ENCODE assay signal across 8 cellular contexts in the genomic region with DNA sequence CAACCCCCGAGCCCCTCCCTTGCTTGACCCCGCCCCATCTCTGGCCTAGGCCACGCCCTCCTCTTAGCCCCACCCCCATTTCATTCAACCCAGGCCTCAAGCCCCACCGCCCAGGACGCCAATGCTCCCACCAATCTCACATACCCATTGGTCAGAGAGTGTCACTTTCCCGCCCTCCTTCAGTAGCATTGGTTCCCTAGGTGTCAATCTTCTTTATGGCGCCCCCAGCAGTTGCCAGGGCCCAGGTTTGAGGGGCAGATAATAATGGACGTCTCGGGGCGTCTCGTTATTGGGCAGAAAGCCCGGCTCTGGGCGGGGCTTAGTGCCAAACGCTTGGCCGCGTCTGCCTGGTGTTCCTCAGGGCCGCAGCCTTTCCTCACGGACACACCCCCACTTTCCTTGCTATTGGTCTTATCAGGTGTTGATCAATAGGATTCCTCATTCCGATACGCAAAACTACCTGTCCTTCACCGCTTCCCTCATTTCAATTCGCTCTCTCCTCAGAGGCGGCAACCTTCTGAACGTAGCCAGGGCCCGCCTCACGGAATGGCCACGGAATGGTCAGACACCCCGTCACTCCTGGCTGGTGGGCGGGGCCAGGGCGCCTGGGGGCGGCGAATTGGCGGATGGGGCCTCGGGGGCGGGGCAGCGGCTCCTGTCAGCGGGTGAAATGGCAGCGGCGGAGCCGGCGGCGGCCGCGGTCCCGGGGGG. TPM values are rescaled to one million over a fixed set of nuclear protein-coding genes. Genes with fewer than 3 reads are reported as not detected.
DNase-seq lines count a peak whose midpoint lies in the region; ATAC-seq, FAIRE-seq and TF ChIP-seq lines count a peak whose summit lies in the region.

A gene (plus strand): TSS at position 658 of the 711 bp plus-strand sequence. CDS start 16,325 bp downstream, outside the sequence.

- peaks cover 14% of the 10 kb centered on the region for H3K4me1 Mint-ChIP-seq in WTC11

- no peaks in the 10 kb centered on the region for H3K36me3 Mint-ChIP-seq in WTC11

- DNase-seq in ACHN (peak; percentile 98), NCI-H2227 (lab: John Stamatoyannopoulos, UW; ENCODE audit: unreplicated experiment) (peak; percentile 100), WTC11 (ENCODE audit: low spot score) (peak; percentile 99), caudate nucleus (lab: John Stamatoyannopoulos, UW) (peak; percentile 99 to 100 (median 100)), iPS-NIHi7 (ENCODE audit: extremely low spot score) (peak; percentile 99), small intestine (peak; percentile 100)

- POLR2A ChIA-PET in WTC11 (lab: Charles Lee): no interaction called here

- FAIRE-seq in small intestine (lab: Jason Lieb, UNC): peak; percentile 77

- WGBS in small intestine, 3 donors: 0 to 1% (median 0%) methylated on average over 42 to 45 of the region's 45 CpGs

- no peaks in the 10 kb centered on the region for H3K9me3 ChIP-seq in small intestine (ENCODE audit: control insufficient read depth, low read depth)

- no peak within 1 kb of the TSS for H3K27ac Mint-ChIP-seq in WTC11

- ATAC-seq in GM18873 (IDR thresholded peaks at IDR 0.05; ENCODE audit: low FRiP score, unreplicated experiment) (peak; percentile 91), HG03159 (IDR thresholded peaks at IDR 0.05; ENCODE audit: unreplicated experiment) (peak; percentile 88), WTC11 (peak; percentile 92)

- TF ChIP-seq CTCF in WTC11 (IDR thresholded peaks at IDR 0.05): no peak

- H3K36me3 ChIP-seq in small intestine (ENCODE audit: control insufficient read depth in 2 of 2, insufficient read depth in 2 of 2, low read length in 2 of 2): no peaks in the 10 kb centered on the region

- peaks cover 55% of the 10 kb centered on the region for H3K27me3 Mint-ChIP-seq in WTC11 (ENCODE audit: low read depth)

- H3K4me3 Mint-ChIP-seq in WTC11: peak within 1 kb of the TSS; percentile 91

- CTCF ChIA-PET in WTC11 (lab: Charles Lee): interaction anchor here (1.4 to 2.5 kb wide), 4 partner anchors 30 to 261 kb away, joined by 4 to 26 read pairs (median 8); no protein-coding TSS in a partner anchor

- H3K27ac ChIP-seq in caudate nucleus (ENCODE audit: low read depth, low read length) (no peak within 1 kb of the TSS), small intestine (ENCODE audit: low read depth in 1 of 2, low read length in 1 of 2) (peak within 1 kb of the TSS in 1 of 2 donors; percentile 61)

- no peaks in the 10 kb centered on the region for H3K27me3 ChIP-seq in small intestine (ENCODE audit: control insufficient read depth in 2 of 2, insufficient read depth in 2 of 2, low read length in 2 of 2)

- in situ Hi-C loops in ACHN (cut with HindIII; ENCODE audit: low pct_ligation_motif_present, low pct_unique_long_range_greater_than_20kb, low sequenced_read_pairs): no loop called here

- H3K9me3 Mint-ChIP-seq in WTC11: no peaks in the 10 kb centered on the region

- peaks cover 0 to 7% of the 10 kb centered on the region in 2 donors for H3K4me1 ChIP-seq in small intestine (ENCODE audit: control insufficient read depth in 2 of 2, insufficient read depth in 1 of 2, low read depth in 1 of 2, low read length in 1 of 2)

- peak within 1 kb of the TSS; percentile 67 to 86 for H3K4me3 ChIP-seq in small intestine (ENCODE audit: low read depth in 1 of 2, low read length in 2 of 2)

TF ChIP-seq in WTC11, 78 proteins besides CTCF, POLR2A, EP300 and RAD21 (continues in another document):
- TF ChIP-seq ZNF263 (CRISPR knock-in tag; IDR thresholded peaks at IDR 0.05; ENCODE audit: low read depth) (no peak), SMAD4 (CRISPR knock-in tag; IDR thresholded peaks at IDR 0.05) (no peak), ZNF121 (CRISPR knock-in tag; IDR thresholded peaks at IDR 0.05) (no peak), MYBL2 (CRISPR knock-in tag; IDR thresholded peaks at IDR 0.05) (no peak), ZNF317 (CRISPR knock-in tag; IDR thresholded peaks at IDR 0.05; ENCODE audit: borderline replicate concordance, low read depth) (no peak), FOXK1 (CRISPR knock-in tag; IDR thresholded peaks at IDR 0.05) (peak; percentile 72; the same call in 1 of the 2 replicates)
- TF ChIP-seq, protein P1, sequence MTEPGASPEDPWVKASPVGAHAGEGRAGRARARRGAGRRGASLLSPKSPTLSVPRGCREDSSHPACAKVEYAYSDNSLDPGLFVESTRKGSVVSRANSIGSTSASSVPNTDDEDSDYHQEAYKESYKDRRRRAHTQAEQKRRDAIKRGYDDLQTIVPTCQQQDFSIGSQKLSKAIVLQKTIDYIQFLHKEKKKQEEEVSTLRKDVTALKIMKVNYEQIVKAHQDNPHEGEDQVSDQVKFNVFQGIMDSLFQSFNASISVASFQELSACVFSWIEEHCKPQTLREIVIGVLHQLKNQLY (CRISPR knock-in tag; IDR thresholded peaks at IDR 0.05): no peak
- TF ChIP-seq, protein P2, sequence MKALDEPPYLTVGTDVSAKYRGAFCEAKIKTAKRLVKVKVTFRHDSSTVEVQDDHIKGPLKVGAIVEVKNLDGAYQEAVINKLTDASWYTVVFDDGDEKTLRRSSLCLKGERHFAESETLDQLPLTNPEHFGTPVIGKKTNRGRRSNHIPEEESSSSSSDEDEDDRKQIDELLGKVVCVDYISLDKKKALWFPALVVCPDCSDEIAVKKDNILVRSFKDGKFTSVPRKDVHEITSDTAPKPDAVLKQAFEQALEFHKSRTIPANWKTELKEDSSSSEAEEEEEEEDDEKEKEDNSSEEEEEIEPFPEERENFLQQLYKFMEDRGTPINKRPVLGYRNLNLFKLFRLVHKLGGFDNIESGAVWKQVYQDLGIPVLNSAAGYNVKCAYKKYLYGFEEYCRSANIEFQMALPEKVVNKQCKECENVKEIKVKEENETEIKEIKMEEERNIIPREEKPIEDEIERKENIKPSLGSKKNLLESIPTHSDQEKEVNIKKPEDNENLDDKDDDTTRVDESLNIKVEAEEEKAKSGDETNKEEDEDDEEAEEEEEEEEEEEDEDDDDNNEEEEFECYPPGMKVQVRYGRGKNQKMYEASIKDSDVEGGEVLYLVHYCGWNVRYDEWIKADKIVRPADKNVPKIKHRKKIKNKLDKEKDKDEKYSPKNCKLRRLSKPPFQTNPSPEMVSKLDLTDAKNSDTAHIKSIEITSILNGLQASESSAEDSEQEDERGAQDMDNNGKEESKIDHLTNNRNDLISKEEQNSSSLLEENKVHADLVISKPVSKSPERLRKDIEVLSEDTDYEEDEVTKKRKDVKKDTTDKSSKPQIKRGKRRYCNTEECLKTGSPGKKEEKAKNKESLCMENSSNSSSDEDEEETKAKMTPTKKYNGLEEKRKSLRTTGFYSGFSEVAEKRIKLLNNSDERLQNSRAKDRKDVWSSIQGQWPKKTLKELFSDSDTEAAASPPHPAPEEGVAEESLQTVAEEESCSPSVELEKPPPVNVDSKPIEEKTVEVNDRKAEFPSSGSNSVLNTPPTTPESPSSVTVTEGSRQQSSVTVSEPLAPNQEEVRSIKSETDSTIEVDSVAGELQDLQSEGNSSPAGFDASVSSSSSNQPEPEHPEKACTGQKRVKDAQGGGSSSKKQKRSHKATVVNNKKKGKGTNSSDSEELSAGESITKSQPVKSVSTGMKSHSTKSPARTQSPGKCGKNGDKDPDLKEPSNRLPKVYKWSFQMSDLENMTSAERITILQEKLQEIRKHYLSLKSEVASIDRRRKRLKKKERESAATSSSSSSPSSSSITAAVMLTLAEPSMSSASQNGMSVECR (CRISPR knock-in tag; IDR thresholded peaks at IDR 0.05; ENCODE audit: borderline replicate concordance): no peak
- TF ChIP-seq, protein P3, sequence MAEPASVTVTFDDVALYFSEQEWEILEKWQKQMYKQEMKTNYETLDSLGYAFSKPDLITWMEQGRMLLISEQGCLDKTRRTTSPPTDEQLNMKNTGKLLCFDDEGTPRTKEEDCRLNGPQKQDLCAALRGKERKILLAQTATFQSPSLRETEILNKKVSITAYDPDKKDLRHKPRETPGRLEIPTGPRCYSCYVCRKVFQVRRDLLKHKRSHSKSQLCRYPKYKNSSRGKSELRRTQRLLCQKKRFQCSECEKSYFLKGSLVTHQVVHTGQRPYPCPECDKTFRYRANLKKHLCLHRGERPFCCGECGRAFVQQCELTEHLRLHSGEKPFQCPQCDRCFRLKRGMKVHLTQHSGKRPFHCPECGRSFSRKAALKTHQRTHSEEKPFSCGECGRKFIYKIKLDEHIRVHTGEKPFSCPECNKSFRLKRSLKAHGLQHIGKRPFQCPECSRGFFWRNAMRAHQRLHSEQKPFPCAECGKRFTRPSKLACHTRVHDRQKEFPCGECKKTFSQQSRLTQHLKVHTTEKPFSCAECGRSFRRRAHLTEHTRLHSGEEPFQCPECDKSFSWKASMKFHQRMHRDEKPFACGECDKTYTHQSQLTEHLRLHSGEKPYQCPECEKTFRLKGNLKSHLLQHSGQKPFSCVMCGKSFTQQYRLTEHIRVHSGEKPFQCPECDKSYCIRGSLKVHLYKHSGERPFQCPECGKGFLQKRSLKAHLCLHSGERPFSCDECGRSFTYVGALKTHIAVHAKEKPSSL (CRISPR knock-in tag; conservative IDR thresholded peaks at IDR 0.05): no peak
- TF ChIP-seq, protein P4, sequence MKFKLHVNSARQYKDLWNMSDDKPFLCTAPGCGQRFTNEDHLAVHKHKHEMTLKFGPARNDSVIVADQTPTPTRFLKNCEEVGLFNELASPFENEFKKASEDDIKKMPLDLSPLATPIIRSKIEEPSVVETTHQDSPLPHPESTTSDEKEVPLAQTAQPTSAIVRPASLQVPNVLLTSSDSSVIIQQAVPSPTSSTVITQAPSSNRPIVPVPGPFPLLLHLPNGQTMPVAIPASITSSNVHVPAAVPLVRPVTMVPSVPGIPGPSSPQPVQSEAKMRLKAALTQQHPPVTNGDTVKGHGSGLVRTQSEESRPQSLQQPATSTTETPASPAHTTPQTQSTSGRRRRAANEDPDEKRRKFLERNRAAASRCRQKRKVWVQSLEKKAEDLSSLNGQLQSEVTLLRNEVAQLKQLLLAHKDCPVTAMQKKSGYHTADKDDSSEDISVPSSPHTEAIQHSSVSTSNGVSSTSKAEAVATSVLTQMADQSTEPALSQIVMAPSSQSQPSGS (CRISPR knock-in tag; IDR thresholded peaks at IDR 0.05; ENCODE audit: borderline replicate concordance, low read depth): no peak
- TF ChIP-seq, protein P5, sequence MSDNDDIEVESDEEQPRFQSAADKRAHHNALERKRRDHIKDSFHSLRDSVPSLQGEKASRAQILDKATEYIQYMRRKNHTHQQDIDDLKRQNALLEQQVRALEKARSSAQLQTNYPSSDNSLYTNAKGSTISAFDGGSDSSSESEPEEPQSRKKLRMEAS (CRISPR knock-in tag; IDR thresholded peaks at IDR 0.05): no peak

RNA-seq across cellular contexts. Expression of the gene that starts here (rescaled TPM):
- 10.5 to 13.7 TPM (median 13.6 TPM) in 3 replicates for total RNA-seq in WTC11 (2021)
- polyA plus RNA-seq in small intestine: 1 to 10 TPM; 2.9 to 8.4 (median 3.5) TPM
